Comparison of ENCODE assay signal across 9 cellular contexts in the genomic region with DNA sequence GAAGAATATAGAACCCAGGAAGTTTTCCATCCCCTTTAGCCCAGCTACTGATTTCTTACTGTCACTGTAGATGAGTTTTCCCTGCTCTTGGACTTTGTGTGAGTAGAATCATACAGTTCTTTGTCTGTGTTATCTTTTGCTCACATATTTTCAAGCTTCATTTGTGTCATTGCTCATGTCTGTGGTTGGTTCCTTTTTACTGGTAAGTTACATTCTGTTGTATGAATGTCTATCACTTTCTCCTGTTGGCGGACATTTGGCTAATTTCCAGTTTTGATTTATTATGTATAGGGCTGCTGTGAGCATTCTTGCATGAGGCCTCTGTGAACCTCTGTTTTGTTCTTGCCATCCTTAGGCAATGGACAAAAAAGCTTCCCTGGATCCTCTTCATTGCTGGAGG.
DNase-seq lines count a peak whose midpoint lies in the region; ATAC-seq lines count a peak whose summit lies in the region.
"Had no signal": no experiment of that assay in that cellular context is flagged by ENCODE, and none has a peak within 500 bp of the region (broad histone marks: within the 10 kb centered on the region; RNA-seq: fewer than 3 reads in every experiment).

No MANE protein-coding gene starts in this region.

- peaks cover 41% of the 10 kb centered on the region for H3K4me1 Mint-ChIP-seq in memory B cell

- H3K27me3 Mint-ChIP-seq in memory B cell, result no peaks in the 10 kb centered on the region

- H3K36me3 Mint-ChIP-seq in memory B cell, result peaks cover 10% of the 10 kb centered on the region

- ATAC-seq in GM19043 (IDR thresholded peaks at IDR 0.05; ENCODE audit: low read depth, unreplicated experiment), result peak; percentile 21
- ATAC-seq in HG02610 (IDR thresholded peaks at IDR 0.05; ENCODE audit: unreplicated experiment), result peak; percentile 22
- ATAC-seq in memory B cell (ENCODE audit: low read depth), result no peak

- peak overlapping the region; percentile 59 for H3K4me3 Mint-ChIP-seq in memory B cell

- H3K27ac Mint-ChIP-seq in memory B cell, result peak overlapping the region; percentile 17

- peak; percentile 16 for DNase-seq in RKO (ENCODE audit: low spot score)
- no peak for DNase-seq in memory B cell (ENCODE audit: low spot score in 2 of 2)
- no peak for DNase-seq in inferior parietal cortex (ENCODE audit: extremely low spot score)
- DNase-seq in NCI-H2081 (lab: John Stamatoyannopoulos, UW), result no peak
- DNase-seq in NCI-H2227 (lab: John Stamatoyannopoulos, UW; ENCODE audit: unreplicated experiment), result no peak
- DNase-seq: central memory CD4-positive, alpha-beta T cell; T1000 had no signal

- H3K9me3 Mint-ChIP-seq in memory B cell, result no peaks in the 10 kb centered on the region
